1 cellular context compared by ENCODE assay signal in the genomic region with DNA sequence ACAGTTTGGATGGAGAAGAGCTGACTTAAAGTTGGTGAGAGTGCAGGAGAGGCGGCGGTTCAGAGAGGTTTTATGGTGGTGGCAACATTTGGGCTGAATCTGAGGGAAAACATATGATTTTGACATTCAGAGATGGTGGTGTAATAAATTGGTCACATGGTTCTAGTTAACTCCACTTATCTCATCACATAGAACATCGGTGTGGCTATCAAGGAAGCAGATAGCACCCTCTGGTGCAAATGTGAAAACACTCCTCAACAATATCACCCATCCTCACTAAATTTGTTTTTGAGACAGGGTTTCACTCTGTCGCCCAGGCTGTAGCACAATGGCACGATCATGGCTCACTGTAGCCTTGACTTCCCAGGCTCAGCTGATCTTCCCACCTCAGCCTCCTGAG.
TF ChIP-seq lines count a peak whose summit lies in the region.

No MANE protein-coding gene starts in this region.

TF ChIP-seq in HCT116, 20 proteins besides CTCF, POLR2A, EP300 and RAD21 (continued from another document):
- TF ChIP-seq, protein P1, sequence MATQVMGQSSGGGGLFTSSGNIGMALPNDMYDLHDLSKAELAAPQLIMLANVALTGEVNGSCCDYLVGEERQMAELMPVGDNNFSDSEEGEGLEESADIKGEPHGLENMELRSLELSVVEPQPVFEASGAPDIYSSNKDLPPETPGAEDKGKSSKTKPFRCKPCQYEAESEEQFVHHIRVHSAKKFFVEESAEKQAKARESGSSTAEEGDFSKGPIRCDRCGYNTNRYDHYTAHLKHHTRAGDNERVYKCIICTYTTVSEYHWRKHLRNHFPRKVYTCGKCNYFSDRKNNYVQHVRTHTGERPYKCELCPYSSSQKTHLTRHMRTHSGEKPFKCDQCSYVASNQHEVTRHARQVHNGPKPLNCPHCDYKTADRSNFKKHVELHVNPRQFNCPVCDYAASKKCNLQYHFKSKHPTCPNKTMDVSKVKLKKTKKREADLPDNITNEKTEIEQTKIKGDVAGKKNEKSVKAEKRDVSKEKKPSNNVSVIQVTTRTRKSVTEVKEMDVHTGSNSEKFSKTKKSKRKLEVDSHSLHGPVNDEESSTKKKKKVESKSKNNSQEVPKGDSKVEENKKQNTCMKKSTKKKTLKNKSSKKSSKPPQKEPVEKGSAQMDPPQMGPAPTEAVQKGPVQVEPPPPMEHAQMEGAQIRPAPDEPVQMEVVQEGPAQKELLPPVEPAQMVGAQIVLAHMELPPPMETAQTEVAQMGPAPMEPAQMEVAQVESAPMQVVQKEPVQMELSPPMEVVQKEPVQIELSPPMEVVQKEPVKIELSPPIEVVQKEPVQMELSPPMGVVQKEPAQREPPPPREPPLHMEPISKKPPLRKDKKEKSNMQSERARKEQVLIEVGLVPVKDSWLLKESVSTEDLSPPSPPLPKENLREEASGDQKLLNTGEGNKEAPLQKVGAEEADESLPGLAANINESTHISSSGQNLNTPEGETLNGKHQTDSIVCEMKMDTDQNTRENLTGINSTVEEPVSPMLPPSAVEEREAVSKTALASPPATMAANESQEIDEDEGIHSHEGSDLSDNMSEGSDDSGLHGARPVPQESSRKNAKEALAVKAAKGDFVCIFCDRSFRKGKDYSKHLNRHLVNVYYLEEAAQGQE (IDR thresholded peaks at IDR 0.05; ENCODE audit: low read depth): no peak
